In the genomic region with DNA sequence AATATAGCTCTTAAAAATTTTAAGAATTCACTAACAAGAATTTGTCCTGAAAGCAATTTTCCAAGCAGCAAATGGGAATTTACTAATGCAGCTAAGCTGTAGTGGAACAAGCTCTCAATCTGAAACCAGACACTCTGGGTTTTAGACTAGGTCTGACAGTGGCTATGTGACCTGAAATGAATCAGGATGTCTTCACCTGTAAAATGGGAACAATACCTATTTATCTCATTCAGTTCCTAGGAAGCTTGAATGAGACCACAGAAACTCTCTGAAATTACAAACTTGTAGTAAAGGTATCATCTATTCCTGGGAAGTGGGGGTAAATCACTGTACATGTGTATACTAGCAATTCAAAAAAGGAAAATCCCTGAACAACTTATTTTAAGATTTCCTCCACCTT, we compare ENCODE assay signal across 1 cellular context.
TF ChIP-seq lines count a peak whose summit lies in the region.

No MANE protein-coding gene starts in this region.

TF ChIP-seq in H1, 55 proteins besides CTCF, POLR2A, EP300 and RAD21:
- TF ChIP-seq FOSL1 (IDR thresholded peaks at IDR 0.05; ENCODE audit: insufficient read depth, low read depth, low read length): no peak
- no peak for TF ChIP-seq TBP (IDR thresholded peaks at IDR 0.05; ENCODE audit: low read depth, low read length)
- TF ChIP-seq EZH2 (IDR thresholded peaks at IDR 0.05; ENCODE audit: low read depth, low read length, severe bottlenecking): no peak
TF ChIP-seq in H1: peak in this region for 0.
